ENCODE assay signal across 11 cellular contexts in genomic region chr22:17098379-17098819, GRCh38. TPM values are rescaled to one million over a fixed set of nuclear protein-coding genes. Genes with fewer than 3 reads are reported as not detected.
DNase-seq lines count a peak whose midpoint lies in the region; ATAC-seq, FAIRE-seq and TF ChIP-seq lines count a peak whose summit lies in the region.
"Had no signal": no experiment of that assay in that cellular context is flagged by ENCODE, and none has a peak within 500 bp of the region (broad histone marks: within the 10 kb centered on the region; RNA-seq: fewer than 3 reads in every experiment).

No MANE protein-coding gene starts in this region.

- in situ Hi-C loops in G401 (cut with HindIII; ENCODE audit: low sequenced_read_pairs) = no loop called here

- no peak overlapping the region for H2AFZ ChIP-seq in neural progenitor cell (replicated peaks)

- peak overlapping the region; percentile 70 for H3K4me3 Mint-ChIP-seq in CD8-positive, alpha-beta T cell
- H3K4me3 Mint-ChIP-seq in activated CD8-positive, alpha-beta T cell treated with anti-CD3 and anti-CD28 coated beads for 36 hours = no peak overlapping the region
- no peak overlapping the region for H3K4me3 Mint-ChIP-seq in neural progenitor cell

- peak in 4 of 7 experiments; percentile 25 to 62 (median 39) for DNase-seq in CD8-positive, alpha-beta T cell
- DNase-seq in Jurkat, Clone E6-1 (ENCODE audit: low read depth, low spot score) = peak; percentile 99
- peak; percentile 39 for DNase-seq in activated CD8-positive, alpha-beta T cell treated with anti-CD3 and anti-CD28 coated beads for 36 hours
- DNase-seq in lung (ENCODE audit: low spot score) (no peak), H54 (ENCODE audit: insufficient read length, low spot score) (no peak), neural progenitor cell (ENCODE audit: low spot score) (no peak), G401 (ENCODE audit: low spot score) (no peak), LoVo (ENCODE audit: low spot score) (no peak)
- DNase-seq: EL, NCI-H1436 treated with DMSO at 0.1 percent for 48 hours had no signal

- peaks cover 44% of the 10 kb centered on the region for H3K36me3 ChIP-seq in CD8-positive, alpha-beta T cell (ENCODE audit: insufficient read depth, low read length)
- H3K36me3 ChIP-seq in lung (ENCODE audit: control insufficient read depth in 2 of 2, insufficient read depth in 2 of 2, low read length in 2 of 2) = peaks cover 6 to 50% of the 10 kb centered on the region in 2 donors
- H3K36me3 ChIP-seq in neural progenitor cell = no peaks in the 10 kb centered on the region

- H3K27me3 Mint-ChIP-seq in CD8-positive, alpha-beta T cell (ENCODE audit: low read depth) = no peaks in the 10 kb centered on the region
- no peaks in the 10 kb centered on the region for H3K27me3 Mint-ChIP-seq in activated CD8-positive, alpha-beta T cell treated with anti-CD3 and anti-CD28 coated beads for 36 hours
- peaks cover 15% of the 10 kb centered on the region for H3K27me3 Mint-ChIP-seq in neural progenitor cell (ENCODE audit: insufficient read depth, low read depth)

- no peak overlapping the region for H3K9ac ChIP-seq in neural progenitor cell

- no peaks in the 10 kb centered on the region for H3F3A ChIP-seq in neural progenitor cell (ENCODE audit: low read depth)

- CTCF ChIA-PET in CD8-positive, alpha-beta T cell (lab: Charles Lee) = interaction anchor here (1.0 to 3.6 kb wide), 3 partner anchors 10 to 24 kb away, joined by 3 to 21 read pairs (median 4); no protein-coding TSS in a partner anchor
- CTCF ChIA-PET in activated CD8-positive, alpha-beta T cell treated with anti-CD3 and anti-CD28 coated beads for 36 hours (lab: Charles Lee) = no interaction called here

- no peak overlapping the region for H3K4me2 ChIP-seq in neural progenitor cell

- no peaks in the 10 kb centered on the region for H3K9me3 Mint-ChIP-seq in CD8-positive, alpha-beta T cell
- no peaks in the 10 kb centered on the region for H3K9me3 Mint-ChIP-seq in activated CD8-positive, alpha-beta T cell treated with anti-CD3 and anti-CD28 coated beads for 36 hours
- H3K9me3 Mint-ChIP-seq in neural progenitor cell = no peaks in the 10 kb centered on the region

- peak overlapping the region; percentile 89 for H3K27ac Mint-ChIP-seq in CD8-positive, alpha-beta T cell
- H3K27ac Mint-ChIP-seq in activated CD8-positive, alpha-beta T cell treated with anti-CD3 and anti-CD28 coated beads for 36 hours = peak overlapping the region; percentile 26
- H3K27ac Mint-ChIP-seq in neural progenitor cell = no peak overlapping the region

- TF ChIP-seq POLR2A in H54 (IDR thresholded peaks at IDR 0.05; ENCODE audit: low read depth, low read length) = no peak

- peaks cover 84% of the 10 kb centered on the region for H3K4me1 Mint-ChIP-seq in CD8-positive, alpha-beta T cell (ENCODE audit: low read depth)
- H3K4me1 Mint-ChIP-seq in activated CD8-positive, alpha-beta T cell treated with anti-CD3 and anti-CD28 coated beads for 36 hours (ENCODE audit: low read depth) = peaks cover 82% of the 10 kb centered on the region
- H3K4me1 Mint-ChIP-seq in neural progenitor cell = peaks cover 3% of the 10 kb centered on the region

- H3K9me3 ChIP-seq in CD8-positive, alpha-beta T cell (ENCODE audit: low read length) = no peaks in the 10 kb centered on the region
- H3K9me3 ChIP-seq in lung (ENCODE audit: control insufficient read depth in 2 of 2, insufficient read depth in 1 of 2, low read length in 1 of 2) (no peaks in the 10 kb centered on the region), neural progenitor cell (ENCODE audit: low read depth) (no peaks in the 10 kb centered on the region)

- H3K79me2 ChIP-seq in neural progenitor cell (ENCODE audit: low read depth) = no peaks in the 10 kb centered on the region

- TF ChIP-seq CTCF in CD8-positive, alpha-beta T cell (IDR thresholded peaks at IDR 0.05) = no peak
- TF ChIP-seq CTCF in activated CD8-positive, alpha-beta T cell treated with anti-CD3 and anti-CD28 coated beads for 36 hours (IDR thresholded peaks at IDR 0.05) = no peak
- TF ChIP-seq CTCF in lung (IDR thresholded peaks at IDR 0.05; ENCODE audit: control extremely low read depth, extremely low read depth) = no peak
- TF ChIP-seq CTCF in neural progenitor cell (IDR thresholded peaks at IDR 0.05) = no peak

- H3K36me3 Mint-ChIP-seq in CD8-positive, alpha-beta T cell = peaks cover 80% of the 10 kb centered on the region
- peaks cover 50% of the 10 kb centered on the region for H3K36me3 Mint-ChIP-seq in activated CD8-positive, alpha-beta T cell treated with anti-CD3 and anti-CD28 coated beads for 36 hours (ENCODE audit: low read depth)
- H3K36me3 Mint-ChIP-seq in neural progenitor cell = peaks cover 4% of the 10 kb centered on the region

- FAIRE-seq in H54 (lab: Jason Lieb, UNC) = no peak

- H3K27me3 ChIP-seq in CD8-positive, alpha-beta T cell (ENCODE audit: insufficient read depth, low read length) = no peaks in the 10 kb centered on the region
- H3K27me3 ChIP-seq in lung (ENCODE audit: control insufficient read depth, insufficient read depth) (no peaks in the 10 kb centered on the region), neural progenitor cell (no peaks in the 10 kb centered on the region)

- H3K4me3 ChIP-seq in CD8-positive, alpha-beta T cell (ENCODE audit: low read depth, low read length) = no peak overlapping the region
- H3K4me3 ChIP-seq in Jurkat, Clone E6-1 (ENCODE audit: low read length) = peak overlapping the region; percentile 27; the same call in 1 of the 2 replicates
- no peak overlapping the region for H3K4me3 ChIP-seq in lung
- H3K4me3 ChIP-seq in neural progenitor cell = no peak overlapping the region
- H3K4me3 ChIP-seq: SK-N-MC had no signal

- WGBS in lung, 2 donors = 22 to 56% methylated on average over 7 of the region's 7 CpGs

- peak; percentile 72 for ATAC-seq in CD8-positive, alpha-beta T cell
- peak; percentile 64 for ATAC-seq in activated CD8-positive, alpha-beta T cell treated with anti-CD3 and anti-CD28 coated beads for 36 hours
- peak; percentile 61 for ATAC-seq in lung (ENCODE audit: insufficient read depth, low FRiP score)

- intact Hi-C loops in CD8-positive, alpha-beta T cell (cut with DNase I, micrococcal nuclease) = loop anchor here (1.0 to 2.0 kb wide), 2 partner anchors 11 to 14 kb away; partner anchors contain the start of gene IL17RA (in 1 of the 2)
- intact Hi-C loops in activated CD8-positive, alpha-beta T cell treated with anti-CD3 and anti-CD28 coated beads for 36 hours (cut with micrococcal nuclease) = no loop called here

- H3K4me1 ChIP-seq in CD8-positive, alpha-beta T cell (ENCODE audit: insufficient read depth, low read length) = peaks cover 80% of the 10 kb centered on the region
- peaks cover 0 to 2% of the 10 kb centered on the region in 2 donors for H3K4me1 ChIP-seq in lung (ENCODE audit: control insufficient read depth in 2 of 2, insufficient read depth in 2 of 2, low read length in 2 of 2)
- H3K4me1 ChIP-seq in neural progenitor cell = no peaks in the 10 kb centered on the region

- POLR2A ChIA-PET in CD8-positive, alpha-beta T cell (lab: Charles Lee) = interaction anchor here (0.6 to 1.1 kb wide), 5 partner anchors 9 to 69 kb away, joined by 3 read pairs; no protein-coding TSS in a partner anchor
- POLR2A ChIA-PET in activated CD8-positive, alpha-beta T cell treated with anti-CD3 and anti-CD28 coated beads for 36 hours (lab: Charles Lee) = interaction anchor here (1.9 kb wide), 1 partner anchor 10 kb away, joined by 5 read pairs; no protein-coding TSS in a partner anchor

- peaks cover 3% of the 10 kb centered on the region for H4K20me1 ChIP-seq in neural progenitor cell (ENCODE audit: low read depth)

- no peak overlapping the region for H3K27ac ChIP-seq in CD8-positive, alpha-beta T cell (ENCODE audit: low read depth, low read length)
- H3K27ac ChIP-seq in lung (ENCODE audit: low read depth in 1 of 2, low read length in 1 of 2) = no peak overlapping the region
- no peak overlapping the region for H3K27ac ChIP-seq in neural progenitor cell
- H3K27ac ChIP-seq: SK-N-MC had no signal

RNA-seq across cellular contexts. Expression of gene IL17RA, which starts 13.6 kb away (rescaled TPM):
- 10 to 100 TPM; 20.4 to 24.7 TPM for total RNA-seq in CD8-positive, alpha-beta T cell
- polyA plus RNA-seq in Jurkat, Clone E6-1 (2012; ENCODE audit: insufficient read depth, insufficient read length) = 8.4 TPM
- total RNA-seq in activated CD8-positive, alpha-beta T cell treated with anti-CD3 and anti-CD28 coated beads for 36 hours = 10 to 100 TPM; 14.0 to 14.2 TPM
- total RNA-seq in lung = 10 to 100 TPM; 11.5 to 45.1 TPM
- 10 to 100 TPM in 1 of 2 donors, 1 to 10 TPM in 1; 9.0 to 33.7 TPM for polyA plus RNA-seq in lung
- 2.7 and 5.2 TPM in 2 replicates for total RNA-seq in neural progenitor cell (ENCODE audit: low replicate concordance)
- 7.3 TPM in 2 replicates for total RNA-seq in G401 (2014; rRNA removed; shearing (Covaris generic))

RNA-seq across cellular contexts. Expression of gene TMEM121B, which starts 22.8 kb away (rescaled TPM):
- under 1 TPM in 1 of 2 experiments, not detected in 1; 0.11 TPM for total RNA-seq in CD8-positive, alpha-beta T cell
- 1.7 TPM for polyA plus RNA-seq in Jurkat, Clone E6-1 (2012; ENCODE audit: insufficient read depth, insufficient read length)
- under 1 TPM; 0.13 to 0.14 TPM for total RNA-seq in activated CD8-positive, alpha-beta T cell treated with anti-CD3 and anti-CD28 coated beads for 36 hours
- total RNA-seq in lung (under 1 TPM; 0.46 to 0.67 TPM), neural progenitor cell (ENCODE audit: low replicate concordance) (2.8 and 5.0 TPM in 2 replicates)
- 1 to 10 TPM in 1 of 2 donors, under 1 TPM in 1; 0.26 to 1.4 TPM for polyA plus RNA-seq in lung
- 0.74 and 0.75 TPM in 2 replicates for total RNA-seq in G401 (2014; rRNA removed; shearing (Covaris generic))

Comparison
In these comparisons a context has a peak if more than half of its experiments do, and no peak if none do; other contexts are left out.
1. DNase-seq: peak in CD8-positive, alpha-beta T cell (4 of 7), Jurkat, Clone E6-1 (single experiment) and activated CD8-positive, alpha-beta T cell treated with anti-CD3 and anti-CD28 coated beads for 36 hours (single experiment); none in lung (single experiment), H54 (single experiment), neural progenitor cell (single experiment), G401 (single experiment) and LoVo (single experiment).
2. Peak in every context shown above with its lines, with median percentiles within 50 percentile points of each other: ATAC-seq.